ENCODE assay signal across 22 cellular contexts in genomic region chr11:117664897-117665296, GRCh38.
A peak's percentile ranks its signal among the peaks of the same experiment; 100 is the strongest.
DNase-seq lines count a peak whose midpoint lies in the region; FAIRE-seq and TF ChIP-seq lines count a peak whose summit lies in the region.
"Had no signal": no experiment of that assay in that cellular context is flagged by ENCODE, and none has a peak within 500 bp of the region (broad histone marks: within the 10 kb centered on the region; RNA-seq: fewer than 3 reads in every experiment).

No MANE protein-coding gene starts in this region.

- no peak overlapping the region for H2BK15ac ChIP-seq in neuronal stem cell (ENCODE audit: low read length)

- peaks cover 5 to 16% (median 9%) of the 10 kb centered on the region in 3 donors for H3K27me3 Mint-ChIP-seq in CD14-positive monocyte (ENCODE audit: low read depth in 3 of 3)

- peaks cover 12% of the 10 kb centered on the region for H3K4me1 Mint-ChIP-seq in CD14-positive monocyte

- TF ChIP-seq CTCF in D721Med (IDR thresholded peaks at IDR 0.05; ENCODE audit: insufficient read depth, missing control alignments) (no peak), BE2C (IDR thresholded peaks at IDR 0.05; ENCODE audit: low read depth, low read length) (no peak), CD14-positive monocyte (IDR thresholded peaks at IDR 0.05) (no peak)

- H4K8ac ChIP-seq in neuronal stem cell (ENCODE audit: low read depth, low read length), result no peak overlapping the region

- no peak overlapping the region for H2BK5ac ChIP-seq in neuronal stem cell (ENCODE audit: low read length)

- H3K4me2 ChIP-seq in neuronal stem cell (ENCODE audit: insufficient read depth, low read length, poor library complexity, severe bottlenecking), result peak overlapping the region; percentile 28

- H3K9me3 Mint-ChIP-seq in CD14-positive monocyte, result no peaks in the 10 kb centered on the region
- H3K9me3 Mint-ChIP-seq: CD4-positive, CD25-positive, alpha-beta regulatory T cell had no signal

- H3K4ac ChIP-seq in neuronal stem cell (ENCODE audit: low read length), result no peak overlapping the region

- no peak overlapping the region for H2AFZ ChIP-seq in neuronal stem cell (ENCODE audit: low read length)

- DNase-seq in RPMI8226 (peak; percentile 26), caudate nucleus (lab: John Stamatoyannopoulos, UW) (peak in 2 of 61 donors; percentile 20 to 35), iPS-NIHi7 (ENCODE audit: extremely low spot score) (peak; percentile 31), neuronal stem cell (ENCODE audit: low spot score) (peak; percentile 70), D721Med (ENCODE audit: insufficient read length, low spot score) (no peak), BE2C (no peak), CD14-positive monocyte (ENCODE audit: low spot score) (no peak)
- DNase-seq: activated gamma-delta T cell treated with Interleukin-2 at 50 U/mL for 16 hours; CD4-positive, CD25-positive, alpha-beta regulatory T cell; DMS 273 treated with DMSO at 0.1 percent for 48 hours; kidney glomerular epithelial cell; naive B cell; NCI-H1105; NCI-H2081; pancreas; SHP77; stimulated activated CD4-positive, alpha-beta T cell treated with anti-CD3 and anti-CD28 coated beads, Interleukin-4, amount 100 ng/mL, for 24 hours; stimulated activated naive B cell treated with anti-CD40 and anti-IgM and Interleukin-4, amounts not matched to agents 10 μg/mL and 1 μg/mL and 100 μg/mL, for 72 hours; T1000 had no signal

- FAIRE-seq in D721Med (lab: Jason Lieb, UNC), result no peak
- FAIRE-seq: endothelial cell of umbilical vein, pancreas had no signal

- no CpG with 5 or more reads among the region's 8 CpGs for WGBS in neuronal stem cell (ENCODE audit: extremely low coverage in 2 of 2, insufficient read length in 2 of 2, insufficient replicate concordance in 1 of 2), 2 donors

- H3K79me1 ChIP-seq in neuronal stem cell (ENCODE audit: low read depth, low read length), result no peaks in the 10 kb centered on the region

- no peak overlapping the region for H2BK120ac ChIP-seq in neuronal stem cell (ENCODE audit: low read depth, low read length)

- H3K14ac ChIP-seq in neuronal stem cell (ENCODE audit: low read length), result no peak overlapping the region

- H3K27me3 ChIP-seq in neuronal stem cell (ENCODE audit: control insufficient read depth in 3 of 3, insufficient read depth in 3 of 3, low read depth in 1 of 3, low read length in 3 of 3) (peaks cover 0 to 81% (median 0%) of the 10 kb centered on the region in 3 experiments), BE2C (no peaks in the 10 kb centered on the region)
- H3K27me3 ChIP-seq: breast epithelium, pancreas had no signal

- no peak overlapping the region for H2BK12ac ChIP-seq in neuronal stem cell (ENCODE audit: low read length)

- no peak overlapping the region for H3K18ac ChIP-seq in neuronal stem cell (ENCODE audit: low read length)

- H3K9me3 ChIP-seq in neuronal stem cell (replicated peaks in 1 of 2; ENCODE audit: control insufficient read depth in 2 of 2, insufficient read depth in 1 of 2, low read depth in 1 of 2, low read length in 2 of 2), result no peaks in the 10 kb centered on the region
- no peaks in the 10 kb centered on the region for H3K9me3 ChIP-seq in BE2C
- H3K9me3 ChIP-seq: breast epithelium, pancreas, thoracic aorta had no signal

- H3K27ac ChIP-seq in caudate nucleus (ENCODE audit: low read depth, low read length), result peak overlapping the region; percentile 96
- H3K27ac ChIP-seq in neuronal stem cell (replicated peaks; ENCODE audit: low read length), result peak overlapping the region; percentile 25
- H3K27ac ChIP-seq: breast epithelium, pancreas, thoracic aorta had no signal

- no peak overlapping the region for H3K9ac ChIP-seq in neuronal stem cell (ENCODE audit: low read depth, low read length, poor library complexity)

- H2AK5ac ChIP-seq in neuronal stem cell (ENCODE audit: low read depth, low read length), result no peak overlapping the region

- peaks cover 23 to 41% of the 10 kb centered on the region in 2 donors for H3K4me1 ChIP-seq in neuronal stem cell (ENCODE audit: control insufficient read depth in 2 of 2, insufficient read depth in 1 of 2, low read depth in 1 of 2, low read length in 2 of 2)
- peaks cover 11% of the 10 kb centered on the region; the same call in 1 of the 2 replicates for H3K4me1 ChIP-seq in BE2C
- H3K4me1 ChIP-seq: breast epithelium, pancreas had no signal

- intact Hi-C loops in CD14-positive monocyte (cut with micrococcal nuclease), result no loop called here

- H3K27ac Mint-ChIP-seq in CD14-positive monocyte, result peak overlapping the region in 1 of 7 donors; percentile 4
- H3K27ac Mint-ChIP-seq: naive B cell; stimulated activated naive B cell treated with anti-CD40 and anti-IgM and Interleukin-4, amounts not matched to agents 10 μg/mL and 1 μg/mL and 100 μg/mL, for 72 hours had no signal

- H3K4me3 Mint-ChIP-seq in CD14-positive monocyte, result no peak overlapping the region
- H3K4me3 Mint-ChIP-seq: CD4-positive, CD25-positive, alpha-beta regulatory T cell; naive B cell; stimulated activated naive B cell treated with anti-CD40 and anti-IgM and Interleukin-4, amounts not matched to agents 10 μg/mL and 1 μg/mL and 100 μg/mL, for 72 hours had no signal

- H4K91ac ChIP-seq in neuronal stem cell (ENCODE audit: low read depth, low read length, poor library complexity), result peak overlapping the region; percentile 34

- H3K23ac ChIP-seq in neuronal stem cell (ENCODE audit: low read depth, low read length, poor library complexity), result no peak overlapping the region

- no peaks in the 10 kb centered on the region for H3K36me3 ChIP-seq in neuronal stem cell (replicated peaks in 1 of 2; ENCODE audit: control insufficient read depth in 2 of 2, insufficient read depth in 2 of 2, low read length in 2 of 2)
- no peaks in the 10 kb centered on the region for H3K36me3 ChIP-seq in BE2C
- H3K36me3 ChIP-seq: breast epithelium, pancreas, thoracic aorta had no signal

- no peaks in the 10 kb centered on the region for H3K36me3 Mint-ChIP-seq in CD14-positive monocyte
- H3K36me3 Mint-ChIP-seq: CD4-positive, CD25-positive, alpha-beta regulatory T cell; naive B cell had no signal

- no peak overlapping the region for H3K4me3 ChIP-seq in neuronal stem cell (ENCODE audit: low read length in 2 of 2)
- H3K4me3 ChIP-seq in BE2C (ENCODE audit: low read depth, low read length), result no peak overlapping the region
- H3K4me3 ChIP-seq: breast epithelium, pancreas, thoracic aorta had no signal

Comparison
In these comparisons a context has a peak if more than half of its experiments do, and no peak if none do; other contexts are left out.
1. DNase-seq: peak in RPMI8226 (single experiment), iPS-NIHi7 (single experiment) and neuronal stem cell (single experiment); none in D721Med (single experiment), BE2C (single experiment) and CD14-positive monocyte (single experiment).